Comparison of ENCODE assay signal across 1 cellular context in genomic region chr1:153768316-153769126, GRCh38.
TF ChIP-seq lines count a peak whose summit lies in the region.

No MANE protein-coding gene starts in this region.

TF ChIP-seq in HepG2, 621 proteins besides CTCF, POLR2A, EP300 and RAD21 (continues in another document):
- TF ChIP-seq ZNF768 (CRISPR knock-in tag; IDR thresholded peaks at IDR 0.05) (no peak), GABPA (IDR thresholded peaks at IDR 0.05; ENCODE audit: low read depth, low read length) (no peak), GABPA (CRISPR knock-in tag; IDR thresholded peaks at IDR 0.05; ENCODE audit: low read depth) (peak; percentile 40; the same call in 1 of the 2 replicates), KLF16 (CRISPR knock-in tag; IDR thresholded peaks at IDR 0.05) (peak in 1 of 2 experiments; percentile 37; a peak in 1 of 4 replicates), NAIF1 (CRISPR knock-in tag; IDR thresholded peaks at IDR 0.05; ENCODE audit: borderline replicate concordance) (no peak), ZNF773 (CRISPR knock-in tag; IDR thresholded peaks at IDR 0.05; ENCODE audit: borderline replicate concordance) (no peak), YEATS4 (CRISPR knock-in tag; IDR thresholded peaks at IDR 0.05; ENCODE audit: borderline replicate concordance) (peak; percentile 56; the same call in 1 of the 2 replicates), NCOA2 (CRISPR knock-in tag; IDR thresholded peaks at IDR 0.05) (peak; percentile 32; the same call in 1 of the 2 replicates), ZNF674 (CRISPR knock-in tag; IDR thresholded peaks at IDR 0.05; ENCODE audit: low read depth) (no peak), NFE2L2 (IDR thresholded peaks at IDR 0.05; ENCODE audit: low read length) (no peak), KAT2B (IDR thresholded peaks at IDR 0.05; ENCODE audit: borderline replicate concordance, low read depth, low read length) (no peak), ZNF687 (CRISPR knock-in tag; IDR thresholded peaks at IDR 0.05) (peak; percentile 71), ZIK1 (CRISPR knock-in tag; IDR thresholded peaks at IDR 0.05; ENCODE audit: borderline replicate concordance, low read depth) (no peak), IRF2 (CRISPR knock-in tag; IDR thresholded peaks at IDR 0.05) (no peak), NFATC3 (CRISPR knock-in tag; IDR thresholded peaks at IDR 0.05) (no peak), MYC (CRISPR knock-in tag; IDR thresholded peaks at IDR 0.05; ENCODE audit: borderline replicate concordance) (peak; percentile 51; the same call in 1 of the 2 replicates), ZNF570 (CRISPR knock-in tag; IDR thresholded peaks at IDR 0.05; ENCODE audit: borderline replicate concordance) (no peak), RXRA (CRISPR knock-in tag; IDR thresholded peaks at IDR 0.05) (peak; percentile 55; the same call in 1 of the 2 replicates), NR2F6 (IDR thresholded peaks at IDR 0.05) (peak; percentile 76), NR2F6 (CRISPR knock-in tag; IDR thresholded peaks at IDR 0.05) (peak; percentile 80), ZNF362 (CRISPR knock-in tag; IDR thresholded peaks at IDR 0.05; ENCODE audit: borderline replicate concordance) (no peak), ZFY (CRISPR knock-in tag; IDR thresholded peaks at IDR 0.05) (peak; percentile 68), KDM6A (CRISPR knock-in tag; IDR thresholded peaks at IDR 0.05; ENCODE audit: low read depth) (peak; percentile 81), GTF2F1 (IDR thresholded peaks at IDR 0.05; ENCODE audit: low read length) (no peak), ZNF777 (CRISPR knock-in tag; IDR thresholded peaks at IDR 0.05) (no peak; the same call in 1 of the 2 replicates), ZNF550 (CRISPR knock-in tag; IDR thresholded peaks at IDR 0.05; ENCODE audit: borderline replicate concordance) (no peak), NFE2 (CRISPR knock-in tag; IDR thresholded peaks at IDR 0.05) (no peak), PPARG (CRISPR knock-in tag; conservative IDR thresholded peaks at IDR 0.05) (peak; percentile 56), MEF2D (CRISPR knock-in tag; IDR thresholded peaks at IDR 0.05) (0 out of 2 replicates have a peak, but pooled peaks have one; percentile 24), ISX (CRISPR knock-in tag; conservative IDR thresholded peaks at IDR 0.05) (no peak), ZBTB39 (CRISPR knock-in tag; IDR thresholded peaks at IDR 0.05) (peak; percentile 30; the same call in 1 of the 2 replicates), ZNF33B (CRISPR knock-in tag; IDR thresholded peaks at IDR 0.05) (no peak), ZFP82 (CRISPR knock-in tag; IDR thresholded peaks at IDR 0.05; ENCODE audit: borderline replicate concordance) (no peak), SRSF1 (optimal IDR thresholded peaks at IDR 0.05; ENCODE audit: low read depth, low read length) (no peak), ONECUT2 (CRISPR knock-in tag; IDR thresholded peaks at IDR 0.05) (no peak), MED13 (CRISPR knock-in tag; IDR thresholded peaks at IDR 0.05) (no peak), ZNF589 (CRISPR knock-in tag; conservative IDR thresholded peaks at IDR 0.05) (no peak), SPEN (CRISPR knock-in tag; IDR thresholded peaks at IDR 0.05; ENCODE audit: low read depth) (peak; percentile 8; the same call in 1 of the 2 replicates), YEATS2 (CRISPR knock-in tag; IDR thresholded peaks at IDR 0.05; ENCODE audit: borderline replicate concordance) (no peak), PBX3 (CRISPR knock-in tag; IDR thresholded peaks at IDR 0.05; ENCODE audit: borderline replicate concordance) (no peak), NKX3-1 (CRISPR knock-in tag; IDR thresholded peaks at IDR 0.05) (no peak), ZNF747 (CRISPR knock-in tag; IDR thresholded peaks at IDR 0.05; ENCODE audit: borderline replicate concordance) (no peak), SMAD9 (CRISPR knock-in tag; IDR thresholded peaks at IDR 0.05) (no peak), ZBTB37 (CRISPR knock-in tag; IDR thresholded peaks at IDR 0.05) (no peak), ZNF441 (CRISPR knock-in tag; IDR thresholded peaks at IDR 0.05; ENCODE audit: borderline replicate concordance) (no peak), ATF2 (CRISPR knock-in tag; IDR thresholded peaks at IDR 0.05) (peak; percentile 22; the same call in 1 of the 2 replicates), ZNF770 (CRISPR knock-in tag; IDR thresholded peaks at IDR 0.05) (peak; percentile 56; the same call in 1 of the 2 replicates), REPIN1 (CRISPR knock-in tag; IDR thresholded peaks at IDR 0.05; ENCODE audit: borderline replicate concordance, low read depth) (peak; percentile 70), PCBP1 (IDR thresholded peaks at IDR 0.05; ENCODE audit: borderline replicate concordance, low read depth, low read length) (no peak), CAMTA2 (CRISPR knock-in tag; IDR thresholded peaks at IDR 0.05; ENCODE audit: borderline replicate concordance) (no peak), TBX3 (IDR thresholded peaks at IDR 0.05; ENCODE audit: borderline replicate concordance) (peak; percentile 13; the same call in 1 of the 2 replicates), KDM5A (IDR thresholded peaks at IDR 0.05; ENCODE audit: borderline replicate concordance, low read length) (no peak; the same call in 1 of the 2 replicates), PCBP2 (optimal IDR thresholded peaks at IDR 0.05; ENCODE audit: low read depth, low read length, poor library complexity, severe bottlenecking) (no peak), CREM (IDR thresholded peaks at IDR 0.05) (peak; percentile 55; the same call in 1 of the 2 replicates), CREM (CRISPR knock-in tag; IDR thresholded peaks at IDR 0.05) (no peak), ZBTB26 (CRISPR knock-in tag; IDR thresholded peaks at IDR 0.05; ENCODE audit: borderline replicate concordance) (0 out of 2 replicates have a peak, but pooled peaks have one; percentile 53), NFIC (IDR thresholded peaks at IDR 0.05; ENCODE audit: low read length) (0 out of 2 replicates have a peak, but pooled peaks have one; percentile 56), SMC3 (IDR thresholded peaks at IDR 0.05; ENCODE audit: low read length) (no peak), ZSCAN29 (CRISPR knock-in tag; conservative IDR thresholded peaks at IDR 0.05) (0 out of 2 replicates have a peak, but pooled peaks have one; percentile 46), ZNF614 (CRISPR knock-in tag; IDR thresholded peaks at IDR 0.05; ENCODE audit: borderline replicate concordance) (no peak)
